2 cellular contexts compared by ENCODE assay signal in the genomic region with DNA sequence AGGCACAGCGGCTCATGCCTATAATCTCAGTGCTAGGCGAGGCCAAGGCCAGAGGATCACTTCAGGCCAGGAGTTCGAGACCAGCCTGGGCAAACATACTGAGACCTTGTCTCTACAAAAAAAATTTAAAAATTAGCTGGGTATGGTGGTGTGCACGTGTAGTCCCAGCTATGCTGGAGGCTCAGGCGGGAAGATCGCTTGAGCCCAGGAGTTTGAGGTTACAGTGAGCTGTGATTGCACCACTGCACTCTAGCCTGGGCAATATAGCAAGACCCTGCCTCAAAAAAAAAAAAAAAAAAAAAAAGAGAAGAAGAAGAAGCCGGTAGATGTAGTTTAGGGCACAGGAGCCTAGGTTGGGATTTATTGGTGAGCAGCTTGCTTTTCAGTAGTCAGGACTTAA.
A peak's percentile ranks its signal among the peaks of the same experiment; 100 is the strongest.
TF ChIP-seq lines count a peak whose summit lies in the region.

No MANE protein-coding gene starts in this region.

TF ChIP-seq in HEK293, 187 proteins besides CTCF, POLR2A, EP300 and RAD21:
- no peak for TF ChIP-seq REPIN1 (tag by site-specific recombination; IDR thresholded peaks at IDR 0.05; ENCODE audit: low read depth)
- TF ChIP-seq ZNF121 (tag by site-specific recombination; IDR thresholded peaks at IDR 0.05) = peak; percentile 47; the same call in 1 of the 2 replicates

TF ChIP-seq in K562, 482 proteins besides CTCF, POLR2A, EP300 and RAD21:
- no peak for TF ChIP-seq GABPB1 (CRISPR knock-in tag; IDR thresholded peaks at IDR 0.05)
- peak; percentile 54; the same call in 1 of the 2 replicates for TF ChIP-seq ZNF121 (CRISPR knock-in tag; conservative IDR thresholded peaks at IDR 0.05)
- no peak for TF ChIP-seq SPI1 (IDR thresholded peaks at IDR 0.05; ENCODE audit: borderline replicate concordance, low read depth, low read length)
- TF ChIP-seq STAT5B (CRISPR knock-in tag; IDR thresholded peaks at IDR 0.05) = no peak
- TF ChIP-seq WHSC1 (IDR thresholded peaks at IDR 0.05; ENCODE audit: low read length) = no peak
- TF ChIP-seq, protein P1, sequence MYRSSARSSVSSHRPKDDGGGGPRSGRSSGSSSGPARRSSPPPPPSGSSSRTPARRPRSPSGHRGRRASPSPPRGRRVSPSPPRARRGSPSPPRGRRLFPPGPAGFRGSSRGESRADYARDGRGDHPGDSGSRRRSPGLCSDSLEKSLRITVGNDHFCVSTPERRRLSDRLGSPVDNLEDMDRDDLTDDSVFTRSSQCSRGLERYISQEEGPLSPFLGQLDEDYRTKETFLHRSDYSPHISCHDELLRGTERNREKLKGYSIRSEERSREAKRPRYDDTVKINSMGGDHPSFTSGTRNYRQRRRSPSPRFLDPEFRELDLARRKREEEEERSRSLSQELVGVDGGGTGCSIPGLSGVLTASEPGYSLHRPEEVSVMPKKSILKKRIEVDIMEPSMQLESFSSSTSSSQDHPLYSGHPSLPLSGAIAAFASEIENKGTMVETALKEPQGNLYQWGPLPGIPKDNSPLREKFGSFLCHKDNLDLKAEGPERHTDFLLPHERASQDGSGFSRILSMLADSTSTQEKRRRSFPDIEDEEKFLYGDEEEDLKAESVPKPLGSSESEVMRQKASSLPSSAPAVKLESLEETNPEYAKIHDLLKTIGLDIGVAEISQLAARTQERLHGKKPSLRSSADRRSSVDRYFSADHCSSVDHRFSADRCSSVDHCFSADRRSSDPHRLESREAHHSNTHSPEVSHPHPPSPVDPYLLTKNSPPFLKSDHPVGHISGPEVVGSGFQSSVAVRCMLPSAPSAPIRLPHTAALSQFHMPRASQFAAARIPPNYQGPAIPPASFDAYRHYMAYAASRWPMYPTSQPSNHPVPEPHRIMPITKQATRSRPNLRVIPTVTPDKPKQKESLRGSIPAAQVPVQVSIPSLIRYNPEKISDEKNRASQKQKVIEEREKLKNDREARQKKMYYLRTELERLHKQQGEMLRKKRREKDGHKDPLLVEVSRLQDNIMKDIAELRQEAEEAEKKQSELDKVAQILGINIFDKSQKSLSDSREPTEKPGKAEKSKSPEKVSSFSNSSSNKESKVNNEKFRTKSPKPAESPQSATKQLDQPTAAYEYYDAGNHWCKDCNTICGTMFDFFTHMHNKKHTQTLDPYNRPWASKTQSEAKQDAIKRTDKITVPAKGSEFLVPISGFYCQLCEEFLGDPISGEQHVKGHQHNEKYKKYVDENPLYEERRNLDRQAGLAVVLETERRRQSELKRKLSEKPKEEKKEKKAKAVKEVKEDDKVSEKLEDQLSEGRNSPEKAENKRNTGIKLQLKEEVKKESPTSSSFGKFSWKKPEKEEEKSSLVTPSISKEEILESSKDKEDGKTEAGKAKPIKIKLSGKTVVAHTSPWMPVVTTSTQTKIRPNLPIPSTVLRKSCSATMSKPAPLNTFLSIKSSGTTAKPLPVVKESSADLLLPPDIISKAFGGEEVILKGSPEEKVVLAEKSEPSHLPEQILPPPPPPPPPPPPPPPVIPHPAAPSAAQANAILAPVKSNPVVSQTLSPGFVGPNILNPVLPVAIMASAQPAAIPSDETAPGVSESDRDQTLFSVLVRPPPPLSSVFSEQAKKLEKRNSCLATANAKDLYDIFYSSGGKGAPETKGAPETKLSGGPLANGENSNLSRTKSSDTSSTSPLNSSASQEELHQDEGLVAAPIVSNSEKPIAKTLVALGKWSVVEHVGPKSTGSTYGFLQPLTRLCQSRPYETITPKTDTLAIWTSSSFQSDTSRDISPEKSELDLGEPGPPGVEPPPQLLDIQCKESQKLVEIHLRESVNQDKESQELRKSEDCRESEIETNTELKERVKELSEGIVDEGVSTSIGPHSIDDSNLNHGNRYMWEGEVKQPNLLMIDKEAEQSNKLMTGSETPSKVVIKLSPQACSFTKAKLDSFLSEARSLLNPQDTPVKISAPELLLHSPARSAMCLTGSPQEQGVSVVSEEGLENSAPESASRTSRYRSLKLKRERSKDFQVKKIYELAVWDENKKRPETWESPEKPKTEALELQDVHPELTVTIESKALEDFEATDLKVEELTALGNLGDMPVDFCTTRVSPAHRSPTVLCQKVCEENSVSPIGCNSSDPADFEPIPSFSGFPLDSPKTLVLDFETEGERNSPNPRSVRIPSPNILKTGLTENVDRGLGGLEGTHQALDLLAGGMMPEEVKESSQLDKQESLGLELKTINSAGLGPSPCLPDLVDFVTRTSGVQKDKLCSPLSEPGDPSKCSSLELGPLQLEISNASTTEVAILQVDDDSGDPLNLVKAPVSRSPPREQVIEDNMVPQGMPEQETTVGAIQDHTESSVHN (IDR thresholded peaks at IDR 0.05; ENCODE audit: borderline replicate concordance in 1 of 2, low read depth in 1 of 2) = no peak
- no peak for TF ChIP-seq ZNF778 (CRISPR knock-in tag; IDR thresholded peaks at IDR 0.05)
TF ChIP-seq in K562: peak in this region for 1.
